8 cellular contexts compared by ENCODE assay signal in genomic region chr3:193040836-193041672, GRCh38.
A peak's percentile ranks its signal among the peaks of the same experiment; 100 is the strongest.
DNase-seq lines count a peak whose midpoint lies in the region; ATAC-seq and TF ChIP-seq lines count a peak whose summit lies in the region.

No MANE protein-coding gene starts in this region.

- TF ChIP-seq CTCF in C4-2B (conservative IDR thresholded peaks at IDR 0.05) = peak; percentile 81
- peak; percentile 83 for TF ChIP-seq CTCF in PC-3 (conservative IDR thresholded peaks at IDR 0.05; ENCODE audit: low read depth, low read length)

- no peaks in the 10 kb centered on the region for H3F3A ChIP-seq in PC-3 (ENCODE audit: low read length, unreplicated experiment)

- H3K9me2 ChIP-seq in PC-3 (replicated peaks; ENCODE audit: low read length) = no peaks in the 10 kb centered on the region

- no peaks in the 10 kb centered on the region for H4K20me1 ChIP-seq in PC-3 (ENCODE audit: low read length)

- POLR2A ChIA-PET in PC-3 (lab: Charles Lee; ENCODE audit: unreplicated experiment) = interaction anchor here (0.6 kb wide), 1 partner anchor 16 kb away, joined by 6 read pairs; no protein-coding TSS in a partner anchor

- DNase-seq in KBM-7 (peak; percentile 58), PC-3 (peak; percentile 81), erythroblast (lab: John Stamatoyannopoulos, UW) (peak; percentile 5 to 10), pons (ENCODE audit: low spot score) (peak; percentile 55)
- no peak for DNase-seq in effector memory CD4-positive, alpha-beta T cell
- DNase-seq in activated CD4-positive, CD25-positive, alpha-beta regulatory T cell treated with anti-CD3 and anti-CD28 coated beads, Interleukin-2, amount 50 U/mL, for 72 hours = no peak

- H3K27ac ChIP-seq in C4-2B (no peak overlapping the region), PC-3 (ENCODE audit: low read length) (no peak overlapping the region)
- no peak overlapping the region for H3K27ac ChIP-seq in effector memory CD4-positive, alpha-beta T cell (ENCODE audit: insufficient read depth, low read length, poor library complexity, severe bottlenecking)

- H3K36me3 ChIP-seq in PC-3 (ENCODE audit: low read depth, low read length) = no peaks in the 10 kb centered on the region
- H3K36me3 ChIP-seq in effector memory CD4-positive, alpha-beta T cell (ENCODE audit: control insufficient read depth, insufficient read depth, low read length) = no peaks in the 10 kb centered on the region

- ATAC-seq in GM18511 (IDR thresholded peaks at IDR 0.05; ENCODE audit: unreplicated experiment) (peak; percentile 71), PC-3 (peak; percentile 89)

- no TSS peak for BruUV-seq in PC-3 (replicated peaks; lab: Mats Ljungman, UMichigan)

- H3K27me3 ChIP-seq in PC-3 (ENCODE audit: low read length) = no peaks in the 10 kb centered on the region
- no peaks in the 10 kb centered on the region for H3K27me3 ChIP-seq in effector memory CD4-positive, alpha-beta T cell (replicated peaks; ENCODE audit: control insufficient read depth, insufficient read depth, low read length, poor library complexity, severe bottlenecking)

- no peak overlapping the region for H3K4me2 ChIP-seq in PC-3 (ENCODE audit: low read length)

- H3K79me2 ChIP-seq in PC-3 (ENCODE audit: low read length) = no peaks in the 10 kb centered on the region

- CTCF ChIA-PET in PC-3 (lab: Charles Lee) = interaction anchor here (0.6 to 1.5 kb wide), 6 partner anchors 123 to 228 kb away, joined by 3 to 19 read pairs (median 6); no protein-coding TSS in a partner anchor

- intact Hi-C loops in PC-3 (cut with micrococcal nuclease) = loop anchor here (1.0 to 10.0 kb wide), 5 partner anchors 123 to 476 kb away; no protein-coding TSS in a partner anchor

- no peaks in the 10 kb centered on the region for H3K9me3 ChIP-seq in PC-3 (ENCODE audit: low read length)
- no peaks in the 10 kb centered on the region for H3K9me3 ChIP-seq in effector memory CD4-positive, alpha-beta T cell (ENCODE audit: control insufficient read depth, low read length)

- TF ChIP-seq POLR2A in erythroblast (IDR thresholded peaks at IDR 0.05; ENCODE audit: low read length) = no peak

- no peaks in the 10 kb centered on the region for H3K4me1 ChIP-seq in PC-3 (ENCODE audit: insufficient read depth, low read length)
- H3K4me1 ChIP-seq in effector memory CD4-positive, alpha-beta T cell (ENCODE audit: control insufficient read depth, insufficient read depth, low read length, poor library complexity, severe bottlenecking) = no peaks in the 10 kb centered on the region

- H3K9ac ChIP-seq in PC-3 (ENCODE audit: low read length) = no peak overlapping the region

- no peak overlapping the region for H2AFZ ChIP-seq in PC-3 (ENCODE audit: low read length)

- no peak overlapping the region for H3K4me3 ChIP-seq in PC-3 (ENCODE audit: low read length)
- no peak overlapping the region for H3K4me3 ChIP-seq in effector memory CD4-positive, alpha-beta T cell (ENCODE audit: insufficient read depth, low read depth, low read length, poor library complexity, severe bottlenecking)

- in situ Hi-C loops in KBM-7 (cut with MboI; ENCODE audit: low pct_unique_long_range_greater_than_20kb, low sequenced_read_pairs) = loop anchor here (25.0 kb wide), 1 partner anchor 229 kb away; no protein-coding TSS in a partner anchor

Comparison
In these comparisons a context has a peak if more than half of its experiments do, and no peak if none do; other contexts are left out.
1. DNase-seq: peak in KBM-7 (single experiment), PC-3 (single experiment), erythroblast (2 of 2) and pons (single experiment); none in effector memory CD4-positive, alpha-beta T cell (0 of 3) and activated CD4-positive, CD25-positive, alpha-beta regulatory T cell treated with anti-CD3 and anti-CD28 coated beads, Interleukin-2, amount 50 U/mL, for 72 hours (single experiment).